ENCODE assay signal across 8 cellular contexts in genomic region chr14:20469890-20470858, GRCh38. TPM values are rescaled to one million over a fixed set of nuclear protein-coding genes. Genes with fewer than 3 reads are reported as not detected.
DNase-seq lines count a peak whose midpoint lies in the region; ATAC-seq and TF ChIP-seq lines count a peak whose summit lies in the region.

No MANE protein-coding gene starts in this region.

- no TSS peak for BruUV-seq in Calu3 (replicated peaks; lab: Mats Ljungman, UMichigan)

- peak; percentile 31 for ATAC-seq in GM21423 (IDR thresholded peaks at IDR 0.05; ENCODE audit: unreplicated experiment)

- H3K9me3 ChIP-seq in SJCRH30 (replicated peaks) = no peaks in the 10 kb centered on the region
- no peaks in the 10 kb centered on the region for H3K9me3 ChIP-seq in cardiac muscle cell (ENCODE audit: low read depth)

- H3K4me1 Mint-ChIP-seq in Calu3 (ENCODE audit: low read depth, unreplicated experiment) = peaks cover 27% of the 10 kb centered on the region
- H3K4me1 Mint-ChIP-seq in activated naive CD8-positive, alpha-beta T cell treated with anti-CD3 and anti-CD28 coated beads for 36 hours = peaks cover 43% of the 10 kb centered on the region

- intact Hi-C loops in Calu3 (cut with micrococcal nuclease; ENCODE audit: unreplicated experiment) = loop anchor here (5.0 kb wide), 2 partner anchors 62 to 137 kb away; no protein-coding TSS in a partner anchor

- H3K4me3 ChIP-seq in SJCRH30 (peak overlapping the region; percentile 85), cardiac muscle cell (peak overlapping the region; percentile 70)

- TF ChIP-seq CTCF in Calu3 (IDR thresholded peaks at IDR 0.05; ENCODE audit: unreplicated experiment) (no peak), cardiac muscle cell (IDR thresholded peaks at IDR 0.05; ENCODE audit: low read depth, low read length) (no peak)

- peak; percentile 32 for DNase-seq in Calu3
- peak; percentile 88 for DNase-seq in HT1080 (ENCODE audit: low read depth)
- peak; percentile 21 to 40 for DNase-seq in SJCRH30
- peak; percentile 55 for DNase-seq in activated naive CD8-positive, alpha-beta T cell treated with anti-CD3 and anti-CD28 coated beads for 36 hours
- DNase-seq in cardiac muscle cell (ENCODE audit: low read depth in 1 of 2, low spot score in 1 of 2) = peak; percentile 15 to 59
- peak; percentile 49 for DNase-seq in pons (ENCODE audit: low spot score)
- no peak for DNase-seq in effector CD8-positive, alpha-beta T cell (lab: John Stamatoyannopoulos, UW)

- H3K27ac ChIP-seq in SJCRH30 = peak overlapping the region; percentile 32
- peak overlapping the region; percentile 76 for H3K27ac ChIP-seq in cardiac muscle cell

- H3K27me3 Mint-ChIP-seq in Calu3 (ENCODE audit: unreplicated experiment) = no peaks in the 10 kb centered on the region
- peaks cover 3% of the 10 kb centered on the region for H3K27me3 Mint-ChIP-seq in activated naive CD8-positive, alpha-beta T cell treated with anti-CD3 and anti-CD28 coated beads for 36 hours

- peak overlapping the region; percentile 97 for H3K27ac Mint-ChIP-seq in Calu3 (ENCODE audit: unreplicated experiment)
- H3K27ac Mint-ChIP-seq in activated naive CD8-positive, alpha-beta T cell treated with anti-CD3 and anti-CD28 coated beads for 36 hours = peak overlapping the region; percentile 97

- H3K4me3 Mint-ChIP-seq in Calu3 (ENCODE audit: low read depth, unreplicated experiment) = peak overlapping the region; percentile 97
- peak overlapping the region; percentile 99 for H3K4me3 Mint-ChIP-seq in activated naive CD8-positive, alpha-beta T cell treated with anti-CD3 and anti-CD28 coated beads for 36 hours

- H3K4me1 ChIP-seq in SJCRH30 (peaks cover 4% of the 10 kb centered on the region; the same call in 1 of the 2 replicates), cardiac muscle cell (ENCODE audit: low read depth) (peaks cover 7% of the 10 kb centered on the region)

- H3K9me3 Mint-ChIP-seq in Calu3 (ENCODE audit: low read depth, unreplicated experiment) = no peaks in the 10 kb centered on the region
- no peaks in the 10 kb centered on the region for H3K9me3 Mint-ChIP-seq in activated naive CD8-positive, alpha-beta T cell treated with anti-CD3 and anti-CD28 coated beads for 36 hours

- no peaks in the 10 kb centered on the region for H3K27me3 ChIP-seq in SJCRH30
- no peaks in the 10 kb centered on the region for H3K27me3 ChIP-seq in cardiac muscle cell

- H3K36me3 Mint-ChIP-seq in Calu3 (ENCODE audit: insufficient read depth, unreplicated experiment) = peaks cover 60% of the 10 kb centered on the region
- H3K36me3 Mint-ChIP-seq in activated naive CD8-positive, alpha-beta T cell treated with anti-CD3 and anti-CD28 coated beads for 36 hours = peaks cover 49% of the 10 kb centered on the region

- CTCF ChIA-PET in Calu3 (lab: Charles Lee) = interaction anchor here (0.9 to 1.0 kb wide), 2 partner anchors 15 to 54 kb away, joined by 3 to 4 read pairs; partner anchors contain the start of genes APEX1 and OSGEP

- H3K36me3 ChIP-seq in SJCRH30 (peaks cover 11% of the 10 kb centered on the region; the same call in 1 of the 2 replicates), cardiac muscle cell (peaks cover 15% of the 10 kb centered on the region)

RNA-seq across cellular contexts. Expression of gene PNP, which starts 1.0 kb away (rescaled TPM):
- total RNA-seq in Calu3 (2022) (81.3 and 94.9 TPM in 2 replicates), cardiac muscle cell (15.6 and 20.7 TPM in 2 replicates)
- 167 and 204 TPM in 2 replicates for total RNA-seq in HT1080 (2014; rRNA removed; shearing (Covaris generic))
- 117 and 146 TPM in 2 replicates for polyA plus RNA-seq in HT1080 (2015; cell fraction: cytosol; rRNA removed)
- polyA plus RNA-seq in HT1080 (2015; cell fraction: nucleus; rRNA removed) = 183 and 219 TPM in 2 replicates
- 29.9 and 36.8 TPM in 2 replicates for total RNA-seq in SJCRH30 (2014; rRNA removed; shearing (Covaris generic))
- total RNA-seq in activated naive CD8-positive, alpha-beta T cell treated with anti-CD3 and anti-CD28 coated beads for 36 hours = 100 to 1,000 TPM; 227 to 230 TPM
- 15.7 and 22.2 TPM in 2 replicates for polyA plus RNA-seq in cardiac muscle cell

RNA-seq across cellular contexts. Expression of gene PIP4P1, which starts 8.9 kb away (rescaled TPM):
- 27.0 and 33.8 TPM in 2 replicates for total RNA-seq in Calu3 (2022)
- total RNA-seq in HT1080 (2014; rRNA removed; shearing (Covaris generic)) = 20.5 and 21.0 TPM in 2 replicates
- 20.3 and 26.6 TPM in 2 replicates for polyA plus RNA-seq in HT1080 (2015; cell fraction: cytosol; rRNA removed)
- polyA plus RNA-seq in HT1080 (2015; cell fraction: nucleus; rRNA removed) = 34.2 and 36.5 TPM in 2 replicates
- 24.2 and 25.0 TPM in 2 replicates for total RNA-seq in SJCRH30 (2014; rRNA removed; shearing (Covaris generic))
- 10 to 100 TPM; 27.6 to 28.7 TPM for total RNA-seq in activated naive CD8-positive, alpha-beta T cell treated with anti-CD3 and anti-CD28 coated beads for 36 hours
- 17.6 and 23.1 TPM in 2 replicates for total RNA-seq in cardiac muscle cell
- 49.4 and 60.1 TPM in 2 replicates for polyA plus RNA-seq in cardiac muscle cell

RNA-seq across cellular contexts. Expression of gene APEX1, which starts 15.1 kb away (rescaled TPM):
- total RNA-seq in Calu3 (2022) (205 TPM in 2 replicates), cardiac muscle cell (111 and 358 TPM in 2 replicates)
- total RNA-seq in HT1080 (2014; rRNA removed; shearing (Covaris generic)) = 139 and 207 TPM in 2 replicates
- 275 and 314 TPM in 2 replicates for polyA plus RNA-seq in HT1080 (2015; cell fraction: cytosol; rRNA removed)
- 298 and 316 TPM in 2 replicates for polyA plus RNA-seq in HT1080 (2015; cell fraction: nucleus; rRNA removed)
- total RNA-seq in SJCRH30 (2014; rRNA removed; shearing (Covaris generic)) = 221 and 235 TPM in 2 replicates
- total RNA-seq in activated naive CD8-positive, alpha-beta T cell treated with anti-CD3 and anti-CD28 coated beads for 36 hours = 100 to 1,000 TPM; 253 to 277 TPM
- 176 and 185 TPM in 2 replicates for polyA plus RNA-seq in cardiac muscle cell

RNA-seq across cellular contexts. Expression of gene OSGEP, which starts 15.6 kb away (rescaled TPM):
- total RNA-seq in Calu3 (2022) (46.2 and 54.3 TPM in 2 replicates), cardiac muscle cell (47.9 and 82.0 TPM in 2 replicates)
- total RNA-seq in HT1080 (2014; rRNA removed; shearing (Covaris generic)) = 50.1 and 52.1 TPM in 2 replicates
- polyA plus RNA-seq in HT1080 (2015; cell fraction: cytosol; rRNA removed) = 42.3 and 45.3 TPM in 2 replicates
- 56.2 and 65.1 TPM in 2 replicates for polyA plus RNA-seq in HT1080 (2015; cell fraction: nucleus; rRNA removed)
- total RNA-seq in SJCRH30 (2014; rRNA removed; shearing (Covaris generic)) = 27.2 and 34.1 TPM in 2 replicates
- total RNA-seq in activated naive CD8-positive, alpha-beta T cell treated with anti-CD3 and anti-CD28 coated beads for 36 hours = 10 to 100 TPM; 59.0 to 59.2 TPM
- polyA plus RNA-seq in cardiac muscle cell = 42.7 and 51.7 TPM in 2 replicates

RNA-seq across cellular contexts. Expression of gene KLHL33, which starts 34.2 kb away (rescaled TPM):
- not detected in 2 replicates for total RNA-seq in Calu3 (2022)
- total RNA-seq in HT1080 (2014; rRNA removed; shearing (Covaris generic)) = not detected in 2 replicates
- 0.03 TPM in 1 of 2 replicates, not detected in the other for polyA plus RNA-seq in HT1080 (2015; cell fraction: cytosol; rRNA removed)
- 0.03 and 0.13 TPM in 2 replicates for polyA plus RNA-seq in HT1080 (2015; cell fraction: nucleus; rRNA removed)
- not detected in 2 replicates for total RNA-seq in SJCRH30 (2014; rRNA removed; shearing (Covaris generic))
- under 1 TPM; 0.50 to 0.68 TPM for total RNA-seq in activated naive CD8-positive, alpha-beta T cell treated with anti-CD3 and anti-CD28 coated beads for 36 hours
- total RNA-seq in cardiac muscle cell = 0.18 TPM in 1 of 2 replicates, not detected in the other
- 0.04 TPM in 1 of 2 replicates, not detected in the other for polyA plus RNA-seq in cardiac muscle cell
